ENCODE assay signal across 25 cellular contexts in genomic region chr1:185546029-185546428, GRCh38.
"Had no signal": no experiment of that assay in that cellular context is flagged by ENCODE, and none has a peak within 500 bp of the region (broad histone marks: within the 10 kb centered on the region; RNA-seq: fewer than 3 reads in every experiment).

No MANE protein-coding gene starts in this region.

- H3K4me3 ChIP-seq: esophagus squamous epithelium, lung, neural progenitor cell, pancreas, prostate gland, spleen, testis, uterus had no signal

- H3K27ac Mint-ChIP-seq: neural progenitor cell; stimulated activated naive B cell treated with anti-CD40 and anti-IgM and Interleukin-4, amounts not matched to agents 10 μg/mL and 1 μg/mL and 100 μg/mL, for 72 hours; type B pancreatic cell had no signal

- H3K36me3 ChIP-seq: esophagus squamous epithelium, neural progenitor cell, pancreas, prostate gland, spleen, uterus had no signal

- H3K4me1 Mint-ChIP-seq: stimulated activated naive CD8-positive, alpha-beta T cell treated with anti-CD3 and anti-CD28 coated beads, Interleukin-15, amount 100 ng/mL, for 72 hours had no signal

- H3K4me3 Mint-ChIP-seq: naive thymus-derived CD4-positive, alpha-beta T cell; neural progenitor cell; stimulated activated naive B cell treated with anti-CD40 and anti-IgM and Interleukin-4, amounts not matched to agents 10 μg/mL and 1 μg/mL and 100 μg/mL, for 72 hours; stimulated activated naive CD8-positive, alpha-beta T cell treated with anti-CD3 and anti-CD28 coated beads, Interleukin-15, amount 100 ng/mL, for 72 hours; type B pancreatic cell had no signal

- H3K36me3 Mint-ChIP-seq: neural progenitor cell; stimulated activated naive B cell treated with anti-CD40 and anti-IgM and Interleukin-4, amounts not matched to agents 10 μg/mL and 1 μg/mL and 100 μg/mL, for 72 hours; type B pancreatic cell had no signal

- H3K27ac ChIP-seq: esophagus squamous epithelium, foreskin keratinocyte, neural progenitor cell, pancreas, prostate gland, spleen, testis, uterus had no signal

- H3K27me3 ChIP-seq: esophagus squamous epithelium, foreskin keratinocyte, neural progenitor cell, pancreas, spleen, testis, uterus had no signal

- H2AFZ ChIP-seq: neural progenitor cell had no signal

- H3K4me1 ChIP-seq: esophagus squamous epithelium, foreskin keratinocyte, neural progenitor cell, prostate gland, spleen, testis, uterus had no signal

- ATAC-seq: foreskin keratinocyte; left colon; left ventricle myocardium superior; naive thymus-derived CD4-positive, alpha-beta T cell; pancreas; sciatic nerve; stimulated activated naive B cell treated with anti-CD40 and anti-IgM and Interleukin-4, amounts not matched to agents 10 μg/mL and 1 μg/mL and 100 μg/mL, for 72 hours; stimulated activated naive CD8-positive, alpha-beta T cell treated with anti-CD3 and anti-CD28 coated beads, Interleukin-15, amount 100 ng/mL, for 72 hours had no signal

- DNase-seq: cerebellar nuclear complex; dermis blood vessel endothelial cell; esophagus squamous epithelium; foreskin keratinocyte; kidney; left colon; left ventricle myocardium superior; mesendoderm; naive thymus-derived CD4-positive, alpha-beta T cell; occipital lobe; pancreas; retina; spleen; stimulated activated CD4-positive, alpha-beta T cell treated with anti-CD3 and anti-CD28 coated beads, Interleukin-15, amount 100 ng/mL, for 24 hours; stimulated activated CD4-positive, alpha-beta T cell treated with anti-CD3 and anti-CD28 coated beads, Interleukin-1b, Interleukin-23, amount 100 ng/mL, for 48 hours; stimulated activated CD4-positive, alpha-beta T cell treated with anti-CD3 and anti-CD28 coated beads, Interleukin-4, amount 100 ng/mL, for 4 hours; stimulated activated naive B cell treated with anti-CD40 and anti-IgM and Interleukin-4, amounts not matched to agents 10 μg/mL and 1 μg/mL and 100 μg/mL, for 72 hours; stimulated activated naive CD8-positive, alpha-beta T cell treated with anti-CD3 and anti-CD28 coated beads, Interleukin-15, amount 100 ng/mL, for 72 hours; testis; uterus had no signal

- H3K9me3 Mint-ChIP-seq: stimulated activated naive B cell treated with anti-CD40 and anti-IgM and Interleukin-4, amounts not matched to agents 10 μg/mL and 1 μg/mL and 100 μg/mL, for 72 hours; stimulated activated naive CD8-positive, alpha-beta T cell treated with anti-CD3 and anti-CD28 coated beads, Interleukin-15, amount 100 ng/mL, for 72 hours; type B pancreatic cell had no signal

- H3K9ac ChIP-seq: neural progenitor cell had no signal

- H3K9me3 ChIP-seq: esophagus squamous epithelium, pancreas, prostate gland, spleen, testis, uterus had no signal

- H3K27me3 Mint-ChIP-seq: naive thymus-derived CD4-positive, alpha-beta T cell; stimulated activated naive CD8-positive, alpha-beta T cell treated with anti-CD3 and anti-CD28 coated beads, Interleukin-15, amount 100 ng/mL, for 72 hours had no signal

- H3K4me2 ChIP-seq: neural progenitor cell had no signal
